ENCODE assay signal across 17 cellular contexts in the genomic region with DNA sequence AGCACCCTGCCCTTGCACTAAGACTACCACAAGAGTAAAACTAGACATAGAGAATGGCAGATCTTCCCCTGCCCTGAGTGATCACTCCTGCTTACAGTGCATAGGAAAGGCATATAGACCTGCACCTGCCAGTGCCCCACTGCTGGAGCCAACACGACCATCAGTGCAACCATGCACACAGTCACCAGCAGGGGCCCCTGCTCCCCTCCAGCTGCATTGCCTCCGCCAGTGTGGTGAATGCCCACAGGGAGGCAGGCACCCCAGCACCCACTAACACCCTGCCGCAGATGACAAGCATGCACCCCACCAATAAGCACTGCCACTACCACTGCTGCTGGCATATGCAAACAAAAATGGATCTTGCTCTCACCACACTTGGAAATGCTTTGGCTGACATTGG.
DNase-seq lines count a peak whose midpoint lies in the region; ATAC-seq, FAIRE-seq and TF ChIP-seq lines count a peak whose summit lies in the region.
"Had no signal": no experiment of that assay in that cellular context is flagged by ENCODE, and none has a peak within 500 bp of the region (broad histone marks: within the 10 kb centered on the region; RNA-seq: fewer than 3 reads in every experiment).

No MANE protein-coding gene starts in this region.

- H3K36me3 Mint-ChIP-seq in activated naive CD8-positive, alpha-beta T cell treated with anti-CD3 and anti-CD28 coated beads, Interleukin-2, amount 50 U/mL, for 24 hours (ENCODE audit: low read depth), result no peaks in the 10 kb centered on the region
- H3K36me3 Mint-ChIP-seq in activated naive CD8-positive, alpha-beta T cell treated with anti-CD3 and anti-CD28 coated beads for 36 hours, result no peaks in the 10 kb centered on the region
- H3K36me3 Mint-ChIP-seq: CD14-positive monocyte; CD8-positive, alpha-beta T cell had no signal

- FAIRE-seq in K562 (lab: Jason Lieb, UNC), result no peak
- FAIRE-seq: G401.6, GM12891 had no signal

- no peaks in the 10 kb centered on the region for H3K9me3 ChIP-seq in K562 (replicated peaks; ENCODE audit: control insufficient read depth, insufficient read depth, low read depth, low read length)
- H3K9me3 ChIP-seq in OCI-LY7 (ENCODE audit: low read length), result no peaks in the 10 kb centered on the region

- H3K27ac ChIP-seq in K562 (ENCODE audit: extremely low read depth, low read depth, low read length) (no peak overlapping the region), OCI-LY7 (ENCODE audit: low read depth, low read length, poor library complexity, severe bottlenecking) (no peak overlapping the region)
- H3K27ac ChIP-seq: 22Rv1 had no signal

- TF ChIP-seq CTCF in K562 (IDR thresholded peaks at IDR 0.05 in 2 of 3, conservative IDR thresholded peaks at IDR 0.05 in 1 of 3; ENCODE audit: insufficient read depth in 2 of 3, low read depth in 1 of 3, low read length in 3 of 3) (peak in 2 of 3 experiments; percentile 38 to 69; a peak in 4 of 6 replicates), OCI-LY7 (conservative IDR thresholded peaks at IDR 0.05; ENCODE audit: low read length) (no peak)

- H3K79me2 ChIP-seq in K562 (ENCODE audit: control insufficient read depth, insufficient read depth, low read length) (peaks cover 91% of the 10 kb centered on the region), OCI-LY7 (ENCODE audit: insufficient read depth, low read depth, low read length) (no peaks in the 10 kb centered on the region)

- no peak overlapping the region for H3K4me3 Mint-ChIP-seq in activated naive CD8-positive, alpha-beta T cell treated with anti-CD3 and anti-CD28 coated beads, Interleukin-2, amount 50 U/mL, for 24 hours
- H3K4me3 Mint-ChIP-seq in activated naive CD8-positive, alpha-beta T cell treated with anti-CD3 and anti-CD28 coated beads for 36 hours, result no peak overlapping the region
- H3K4me3 Mint-ChIP-seq: CD14-positive monocyte; CD8-positive, alpha-beta T cell had no signal

- H3K36me3 ChIP-seq in K562 (ENCODE audit: control insufficient read depth, insufficient read depth, low read length), result peaks cover 11% of the 10 kb centered on the region; the same call in 1 of the 3 replicates
- no peaks in the 10 kb centered on the region for H3K36me3 ChIP-seq in OCI-LY7 (ENCODE audit: insufficient read depth, low read length)

- no peak for TF ChIP-seq EP300 in K562 (IDR thresholded peaks at IDR 0.05; ENCODE audit: low read length)

- POLR2A ChIA-PET in K562 (lab: Yijun Ruan, JAX) (no interaction called here), OCI-LY7 (lab: Charles Lee) (no interaction called here)

- in situ Hi-C loops in K562 (cut with MboI), result no loop called here

- H3K27me3 Mint-ChIP-seq in activated naive CD8-positive, alpha-beta T cell treated with anti-CD3 and anti-CD28 coated beads, Interleukin-2, amount 50 U/mL, for 24 hours, result no peaks in the 10 kb centered on the region
- H3K27me3 Mint-ChIP-seq in activated naive CD8-positive, alpha-beta T cell treated with anti-CD3 and anti-CD28 coated beads for 36 hours, result no peaks in the 10 kb centered on the region

- H3K4me1 ChIP-seq in K562 (replicated peaks in 1 of 2; ENCODE audit: control insufficient read depth in 2 of 2, insufficient read depth in 2 of 2, low read length in 2 of 2) (peaks cover 0 to 3% of the 10 kb centered on the region in 2 experiments; a peak in 1 of 5 replicates), OCI-LY7 (ENCODE audit: insufficient read depth, low read length, poor library complexity, severe bottlenecking) (no peaks in the 10 kb centered on the region)

- no TSS peak for BruUV-seq in K562 (replicated peaks; lab: Mats Ljungman, UMichigan)
- no TSS peak for BruUV-seq in OCI-LY7 (replicated peaks; lab: Mats Ljungman, UMichigan)

- CTCF ChIA-PET in K562 (lab: Yijun Ruan, JAX; ENCODE audit: low intra/inter-chr PET ratio) (no interaction called here), OCI-LY7 (lab: Charles Lee; ENCODE audit: unreplicated experiment) (no interaction called here)

- H3K27me3 ChIP-seq in K562 (ENCODE audit: control insufficient read depth in 2 of 2, insufficient read depth in 2 of 2, low read length in 2 of 2), result no peaks in the 10 kb centered on the region

- H3K9ac ChIP-seq in K562 (ENCODE audit: insufficient read depth in 1 of 2, low read depth in 2 of 2, low read length in 2 of 2), result no peak overlapping the region

- no peaks in the 10 kb centered on the region for H3K9me2 ChIP-seq in OCI-LY7 (ENCODE audit: insufficient read depth, low read length)

- intact Hi-C loops in K562 (cut with micrococcal nuclease) (no loop called here), OCI-LY7 (cut with micrococcal nuclease; ENCODE audit: unreplicated experiment) (no loop called here)

- TF ChIP-seq POLR2A in K562 (conservative IDR thresholded peaks at IDR 0.05), result no peak

- H3K4me3 ChIP-seq in K562 (no peak overlapping the region), OCI-LY7 (ENCODE audit: low read depth, low read length, poor library complexity, severe bottlenecking) (no peak overlapping the region)

- 88% methylated on average over 3 of the region's 3 CpGs for WGBS in K562 (ENCODE audit: insufficient coverage, low coverage, missing lambda C conversion rate)

- H2AFZ ChIP-seq in K562 (ENCODE audit: low read depth, low read length) (no peak overlapping the region), OCI-LY7 (ENCODE audit: low read length) (no peak overlapping the region)

- H3K4me2 ChIP-seq in K562 (ENCODE audit: insufficient read depth, low read length) (no peak overlapping the region), OCI-LY7 (ENCODE audit: low read length) (no peak overlapping the region)

- H3K9me3 Mint-ChIP-seq in activated naive CD8-positive, alpha-beta T cell treated with anti-CD3 and anti-CD28 coated beads, Interleukin-2, amount 50 U/mL, for 24 hours, result peaks cover 27% of the 10 kb centered on the region
- H3K9me3 Mint-ChIP-seq in activated naive CD8-positive, alpha-beta T cell treated with anti-CD3 and anti-CD28 coated beads for 36 hours, result peaks cover 19% of the 10 kb centered on the region

- DNase-seq in activated naive CD8-positive, alpha-beta T cell treated with anti-CD3 and anti-CD28 coated beads, Interleukin-2, amount 50 U/mL, for 24 hours, result no peak
- DNase-seq in activated naive CD8-positive, alpha-beta T cell treated with anti-CD3 and anti-CD28 coated beads for 36 hours, result no peak
- DNase-seq in K562 (ENCODE audit: extremely low read depth in 1 of 4, low spot score in 3 of 4) (no peak), iPS-NIHi7 (ENCODE audit: extremely low spot score) (peak; percentile 11), OCI-LY7 (ENCODE audit: low spot score) (no peak), NCI-H510A (lab: John Stamatoyannopoulos, UW) (no peak)
- DNase-seq: CD8-positive, alpha-beta T cell; COR-L47; DMS153; DMS79 treated with DMSO at 0.1 percent for 48 hours; EL had no signal

- H3K27ac Mint-ChIP-seq in activated naive CD8-positive, alpha-beta T cell treated with anti-CD3 and anti-CD28 coated beads, Interleukin-2, amount 50 U/mL, for 24 hours, result no peak overlapping the region
- H3K27ac Mint-ChIP-seq in activated naive CD8-positive, alpha-beta T cell treated with anti-CD3 and anti-CD28 coated beads for 36 hours, result no peak overlapping the region
- H3K27ac Mint-ChIP-seq: CD14-positive monocyte; CD8-positive, alpha-beta T cell had no signal

- 0 out of 2 replicates have a peak, but pooled peaks cover 7% of the 10 kb centered on the region for H4K20me1 ChIP-seq in K562 (replicated peaks; ENCODE audit: control insufficient read depth, insufficient read depth, low read length)
- H4K20me1 ChIP-seq in OCI-LY7 (ENCODE audit: insufficient read depth, low read length), result no peaks in the 10 kb centered on the region

- H3K4me1 Mint-ChIP-seq in activated naive CD8-positive, alpha-beta T cell treated with anti-CD3 and anti-CD28 coated beads, Interleukin-2, amount 50 U/mL, for 24 hours, result no peaks in the 10 kb centered on the region
- H3K4me1 Mint-ChIP-seq in activated naive CD8-positive, alpha-beta T cell treated with anti-CD3 and anti-CD28 coated beads for 36 hours, result no peaks in the 10 kb centered on the region
- H3K4me1 Mint-ChIP-seq: CD14-positive monocyte had no signal

- no peaks in the 10 kb centered on the region for H3K9me1 ChIP-seq in K562 (ENCODE audit: control insufficient read depth, insufficient read depth, low read length)

- peak in 1 of 2 experiments; percentile 21; a peak in 1 of 4 replicates for TF ChIP-seq RAD21 in K562 (CRISPR knock-in tag; conservative IDR thresholded peaks at IDR 0.05 in 1 of 2, IDR thresholded peaks at IDR 0.05 in 1 of 2)

- peak; percentile 20 for ATAC-seq in activated naive CD8-positive, alpha-beta T cell treated with anti-CD3 and anti-CD28 coated beads, Interleukin-2, amount 50 U/mL, for 24 hours
- peak; percentile 69 for ATAC-seq in K562
- ATAC-seq in HG03196 (IDR thresholded peaks at IDR 0.05; ENCODE audit: unreplicated experiment), result no peak
- no peak for ATAC-seq in GM21737 (IDR thresholded peaks at IDR 0.05; ENCODE audit: unreplicated experiment)
- ATAC-seq: CD8-positive, alpha-beta T cell had no signal

TF ChIP-seq in K562, 482 proteins besides CTCF, POLR2A, EP300 and RAD21:
- no peak for TF ChIP-seq PTTG1 (tag; IDR thresholded peaks at IDR 0.05; ENCODE audit: low read depth)
- TF ChIP-seq, protein P1, sequence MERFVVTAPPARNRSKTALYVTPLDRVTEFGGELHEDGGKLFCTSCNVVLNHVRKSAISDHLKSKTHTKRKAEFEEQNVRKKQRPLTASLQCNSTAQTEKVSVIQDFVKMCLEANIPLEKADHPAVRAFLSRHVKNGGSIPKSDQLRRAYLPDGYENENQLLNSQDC (CRISPR knock-in tag; IDR thresholded peaks at IDR 0.05), result no peak
- TF ChIP-seq, protein P2, sequence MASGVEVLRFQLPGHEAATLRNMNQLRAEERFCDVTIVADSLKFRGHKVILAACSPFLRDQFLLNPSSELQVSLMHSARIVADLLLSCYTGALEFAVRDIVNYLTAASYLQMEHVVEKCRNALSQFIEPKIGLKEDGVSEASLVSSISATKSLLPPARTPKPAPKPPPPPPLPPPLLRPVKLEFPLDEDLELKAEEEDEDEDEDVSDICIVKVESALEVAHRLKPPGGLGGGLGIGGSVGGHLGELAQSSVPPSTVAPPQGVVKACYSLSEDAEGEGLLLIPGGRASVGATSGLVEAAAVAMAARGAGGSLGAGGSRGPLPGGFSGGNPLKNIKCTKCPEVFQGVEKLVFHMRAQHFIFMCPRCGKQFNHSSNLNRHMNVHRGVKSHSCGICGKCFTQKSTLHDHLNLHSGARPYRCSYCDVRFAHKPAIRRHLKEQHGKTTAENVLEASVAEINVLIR (CRISPR knock-in tag; IDR thresholded peaks at IDR 0.05), result no peak

Comparison
In these comparisons a context has a peak if more than half of its experiments do, and no peak if none do; other contexts are left out.
1. ATAC-seq: peak in activated naive CD8-positive, alpha-beta T cell treated with anti-CD3 and anti-CD28 coated beads, Interleukin-2, amount 50 U/mL, for 24 hours (single experiment) and K562 (single experiment); none in HG03196 (single experiment) and GM21737 (single experiment).